ENCODE assay signal across 1 cellular context in the genomic region with DNA sequence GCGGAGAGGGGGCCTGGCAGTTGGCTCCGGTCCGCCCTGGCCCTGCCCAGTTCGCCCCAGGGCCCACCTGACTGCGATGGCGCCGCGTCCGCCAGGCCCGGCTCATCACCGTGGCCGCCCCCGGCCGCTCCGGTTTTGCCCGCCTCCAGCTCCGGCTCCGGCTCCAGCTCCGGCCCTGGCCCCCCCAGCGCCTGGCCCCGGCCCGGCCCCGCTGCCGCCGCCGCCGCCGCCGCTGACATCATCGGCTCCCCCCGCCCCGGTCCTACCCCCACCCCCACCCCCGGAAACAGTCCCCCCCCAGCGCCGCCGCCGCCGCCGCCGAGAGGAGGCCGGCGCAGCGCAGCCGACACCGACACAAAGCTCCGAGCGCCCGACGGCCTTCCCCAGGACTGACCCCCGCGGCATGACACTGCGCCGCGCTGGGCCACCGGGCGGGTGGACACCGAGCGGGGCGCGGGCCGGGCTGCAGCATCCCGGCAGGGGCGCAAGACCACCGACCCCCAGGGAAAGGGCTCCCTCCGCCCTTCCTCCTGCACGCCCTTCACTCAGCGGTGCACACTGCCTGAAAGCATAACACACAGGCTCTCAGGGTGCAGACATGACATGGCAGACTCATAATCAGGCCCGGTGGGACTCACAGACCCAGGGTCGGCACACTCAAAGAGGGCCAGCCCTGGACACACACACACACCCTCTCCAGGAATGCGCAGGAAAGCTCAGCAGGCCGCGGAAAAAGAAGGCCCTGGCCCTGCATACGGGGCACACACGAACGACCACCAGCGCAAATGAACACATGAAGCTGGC.
TF ChIP-seq lines count a peak whose summit lies in the region.

A gene with protein sequence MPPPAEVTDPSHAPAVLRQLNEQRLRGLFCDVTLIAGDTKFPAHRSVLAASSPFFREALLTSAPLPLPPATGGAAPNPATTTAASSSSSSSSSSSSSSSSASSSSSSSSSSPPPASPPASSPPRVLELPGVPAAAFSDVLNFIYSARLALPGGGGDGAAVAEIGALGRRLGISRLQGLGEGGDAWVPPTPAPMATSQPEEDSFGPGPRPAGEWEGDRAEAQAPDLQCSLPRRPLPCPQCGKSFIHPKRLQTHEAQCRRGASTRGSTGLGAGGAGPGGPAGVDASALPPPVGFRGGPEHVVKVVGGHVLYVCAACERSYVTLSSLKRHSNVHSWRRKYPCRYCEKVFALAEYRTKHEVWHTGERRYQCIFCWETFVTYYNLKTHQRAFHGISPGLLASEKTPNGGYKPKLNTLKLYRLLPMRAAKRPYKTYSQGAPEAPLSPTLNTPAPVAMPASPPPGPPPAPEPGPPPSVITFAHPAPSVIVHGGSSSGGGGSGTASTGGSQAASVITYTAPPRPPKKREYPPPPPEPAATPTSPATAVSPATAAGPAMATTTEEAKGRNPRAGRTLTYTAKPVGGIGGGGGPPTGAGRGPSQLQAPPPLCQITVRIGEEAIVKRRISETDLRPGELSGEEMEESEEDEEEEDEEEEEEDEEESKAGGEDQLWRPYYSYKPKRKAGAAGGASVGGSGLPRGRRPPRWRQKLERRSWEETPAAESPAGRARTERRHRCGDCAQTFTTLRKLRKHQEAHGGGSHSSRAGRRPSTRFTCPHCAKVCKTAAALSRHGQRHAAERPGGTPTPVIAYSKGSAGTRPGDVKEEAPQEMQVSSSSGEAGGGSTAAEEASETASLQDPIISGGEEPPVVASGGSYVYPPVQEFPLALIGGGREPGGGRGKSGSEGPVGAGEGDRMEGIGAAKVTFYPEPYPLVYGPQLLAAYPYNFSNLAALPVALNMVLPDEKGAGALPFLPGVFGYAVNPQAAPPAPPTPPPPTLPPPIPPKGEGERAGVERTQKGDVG (minus strand): TSS at position 243 of the 804 bp plus-strand sequence. CDS start 12,830 bp downstream, outside the sequence.

TF ChIP-seq in WTC11, 78 proteins besides CTCF, POLR2A, EP300 and RAD21 (continued from another document):
- TF ChIP-seq, protein P1, sequence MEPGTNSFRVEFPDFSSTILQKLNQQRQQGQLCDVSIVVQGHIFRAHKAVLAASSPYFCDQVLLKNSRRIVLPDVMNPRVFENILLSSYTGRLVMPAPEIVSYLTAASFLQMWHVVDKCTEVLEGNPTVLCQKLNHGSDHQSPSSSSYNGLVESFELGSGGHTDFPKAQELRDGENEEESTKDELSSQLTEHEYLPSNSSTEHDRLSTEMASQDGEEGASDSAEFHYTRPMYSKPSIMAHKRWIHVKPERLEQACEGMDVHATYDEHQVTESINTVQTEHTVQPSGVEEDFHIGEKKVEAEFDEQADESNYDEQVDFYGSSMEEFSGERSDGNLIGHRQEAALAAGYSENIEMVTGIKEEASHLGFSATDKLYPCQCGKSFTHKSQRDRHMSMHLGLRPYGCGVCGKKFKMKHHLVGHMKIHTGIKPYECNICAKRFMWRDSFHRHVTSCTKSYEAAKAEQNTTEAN (CRISPR knock-in tag; IDR thresholded peaks at IDR 0.05), result no peak
